ENCODE assay signal across 1 cellular context in the genomic region with DNA sequence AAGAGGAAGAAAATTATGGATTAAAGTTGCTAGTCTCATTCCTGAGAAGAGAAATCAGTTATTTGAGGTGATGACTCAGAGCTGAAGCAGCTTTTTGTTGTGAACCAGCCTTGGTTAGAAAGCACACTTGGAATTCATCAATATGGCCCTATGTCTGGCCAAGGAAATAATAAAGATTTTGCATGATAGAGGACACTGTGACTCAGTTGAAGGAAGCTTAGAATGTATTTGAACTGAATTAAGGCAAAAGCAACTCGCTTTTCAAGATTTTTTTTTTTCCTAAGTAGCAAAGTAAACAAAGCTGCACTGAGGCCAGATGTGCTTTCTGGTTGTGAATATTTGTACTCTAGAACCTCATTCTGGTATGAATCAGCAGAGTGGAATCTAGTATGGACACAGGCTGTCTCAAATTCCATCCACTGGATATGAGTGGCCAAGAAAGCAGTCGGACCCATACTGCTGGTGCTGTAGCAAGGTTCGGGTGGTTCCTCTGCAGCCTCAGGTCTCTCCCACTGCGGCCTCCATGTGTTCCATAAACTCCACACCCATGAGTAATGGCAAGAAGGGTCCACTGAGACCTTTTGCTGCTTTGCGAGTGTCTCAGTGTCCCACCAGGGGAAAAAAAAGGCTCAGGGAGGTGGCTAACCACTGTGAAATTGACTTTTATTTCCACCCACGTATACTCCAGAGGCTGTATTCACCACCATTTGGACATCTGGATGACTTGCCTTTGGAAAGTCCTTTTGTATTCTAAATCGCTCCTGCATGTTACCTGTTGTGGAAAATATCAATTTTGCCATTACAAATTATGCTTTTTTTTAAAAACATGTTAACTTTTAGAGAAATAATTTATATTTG.
TF ChIP-seq lines count a peak whose summit lies in the region.

No MANE protein-coding gene starts in this region.

TF ChIP-seq in HCT116, 20 proteins besides CTCF, POLR2A, EP300 and RAD21 (continued from another document):
- peak; percentile 93 for TF ChIP-seq JUND (IDR thresholded peaks at IDR 0.05)
- peak; percentile 81 for TF ChIP-seq TCF7L2 (IDR thresholded peaks at IDR 0.05; ENCODE audit: borderline replicate concordance, extremely low read depth, insufficient read depth, insufficient read length)
